In genomic region chr1:226277897-226278296, GRCh38 we compare ENCODE assay signal across 12 cellular contexts. TPM values are rescaled to one million over a fixed set of nuclear protein-coding genes. Genes with fewer than 3 reads are reported as not detected.
"Had no signal": no experiment of that assay in that cellular context is flagged by ENCODE, and none has a peak within 500 bp of the region (broad histone marks: within the 10 kb centered on the region; RNA-seq: fewer than 3 reads in every experiment).

No MANE protein-coding gene starts in this region.

- H3K27ac ChIP-seq: GM23248 had no signal

- H3K4me3 Mint-ChIP-seq: GM23338, H9, HFFc6 had no signal

- FAIRE-seq: H1, H54 had no signal

- H3K9ac ChIP-seq: GM23248 had no signal

- H3K4me3 ChIP-seq: GM23248, GM23338, HAP-1 had no signal

- H3K4me1 ChIP-seq: HAP-1 had no signal

- H3K9me3 ChIP-seq: HAP-1 had no signal

- H3K4me2 ChIP-seq: GM23338 had no signal

- H3K4me1 Mint-ChIP-seq: GM23338, H9 had no signal

- H3K27ac Mint-ChIP-seq: GM23338, HFFc6 had no signal

- H3K9me3 Mint-ChIP-seq: GM23338, H9, HFFc6 had no signal

- DNase-seq: GM23248, GOT3, H7, H9, HCEC 1CT, HFFc6 had no signal

- ATAC-seq: GM23338, HCT116 had no signal

- H2AFZ ChIP-seq: GM23248, GM23338 had no signal

RNA-seq across cellular contexts. Expression of gene MIXL1, which starts 54.4 kb away (rescaled TPM):
- total RNA-seq: GM23248, H4 had no signal
- polyA plus RNA-seq: GM23248 had no signal
